In genomic region chr22:26658671-26659478, GRCh38 we compare ENCODE assay signal across 8 cellular contexts. TPM values are rescaled to one million over a fixed set of nuclear protein-coding genes. Genes with fewer than 3 reads are reported as not detected.
DNase-seq lines count a peak whose midpoint lies in the region; ATAC-seq and TF ChIP-seq lines count a peak whose summit lies in the region.

No MANE protein-coding gene starts in this region.

- H4K8ac ChIP-seq in IMR-90 (ENCODE audit: low read depth in 2 of 2, low read length in 2 of 2) = peak overlapping the region; percentile 20 to 52; a peak in 2 of 4 replicates

- H2AFZ ChIP-seq in IMR-90 (replicated peaks; ENCODE audit: low read length, poor library complexity) (peak overlapping the region; percentile 87), PC-9 (peak overlapping the region; percentile 26; the same call in 1 of the 2 replicates), fibroblast of lung (ENCODE audit: low read length) (peak overlapping the region; percentile 26)

- H3K9me1 ChIP-seq in IMR-90 (ENCODE audit: insufficient read depth, low read length) = no peaks in the 10 kb centered on the region

- H3K4ac ChIP-seq in IMR-90 (ENCODE audit: low read depth, low read length) = peak overlapping the region; percentile 34

- H3K79me2 ChIP-seq in PC-9 (ENCODE audit: low read depth) = no peaks in the 10 kb centered on the region
- no peaks in the 10 kb centered on the region for H3K79me2 ChIP-seq in fibroblast of lung (ENCODE audit: control insufficient read depth, insufficient read depth, low read length)

- peak; percentile 47 for DNase-seq in AG04449 (ENCODE audit: low read depth, low spot score)
- peak; percentile 97 for DNase-seq in IMR-90
- peak; percentile 68 to 86 for DNase-seq in PC-9
- peak; percentile 86 to 89 for DNase-seq in activated T-cell treated with anti-CD3 and anti-CD28 coated beads, Interleukin-2, amount 50 U/mL, for 48 hours
- DNase-seq in fibroblast of lung (ENCODE audit: low read depth in 2 of 2) = peak; percentile 87 to 97
- peak; percentile 82 for DNase-seq in occipital lobe (lab: John Stamatoyannopoulos, UW)
- peak; percentile 57 for DNase-seq in thoracic aorta (ENCODE audit: low spot score)

- H3K4me3 ChIP-seq in AG04449 (ENCODE audit: low read depth, low read length) = peak overlapping the region; percentile 41
- peak overlapping the region; percentile 13 for H3K4me3 ChIP-seq in IMR-90 (ENCODE audit: insufficient read depth, low read depth, low read length)
- H3K4me3 ChIP-seq in PC-9 = peak overlapping the region; percentile 36; the same call in 1 of the 2 replicates
- H3K4me3 ChIP-seq in fibroblast of lung (replicated peaks in 1 of 4; ENCODE audit: control extremely low read depth in 1 of 4, insufficient read depth in 1 of 4, low read depth in 3 of 4, low read length in 4 of 4) = peak overlapping the region; percentile 22 to 71 (median 42)
- peak overlapping the region; percentile 69 for H3K4me3 ChIP-seq in thoracic aorta

- peak overlapping the region; percentile 67; the same call in 1 of the 2 replicates for H2AK5ac ChIP-seq in IMR-90 (ENCODE audit: low read depth, low read length)

- in situ Hi-C loops in IMR-90 (cut with MboI; ENCODE audit: low sequenced_read_pairs) = no loop called here

- H3K14ac ChIP-seq in IMR-90 (replicated peaks; ENCODE audit: low read depth, low read length) = no peak overlapping the region

- peak overlapping the region; percentile 33; the same call in 1 of the 2 replicates for H2BK120ac ChIP-seq in IMR-90 (ENCODE audit: low read depth, low read length)

- H3K4me2 ChIP-seq in IMR-90 (ENCODE audit: low read depth, low read length) (peak overlapping the region; percentile 75), PC-9 (peak overlapping the region; percentile 57), fibroblast of lung (ENCODE audit: extremely low read depth, insufficient read depth, low read length) (peak overlapping the region; percentile 87)

- 0 out of 2 replicates have a peak, but pooled peaks cover 4% of the 10 kb centered on the region for H3F3A ChIP-seq in PC-9 (ENCODE audit: insufficient read depth, low read depth)

- H3K27me3 ChIP-seq in IMR-90 (ENCODE audit: control insufficient read depth, insufficient read depth, low read length) (peaks cover 28% of the 10 kb centered on the region), PC-9 (ENCODE audit: insufficient read depth, low read depth) (peaks cover 4% of the 10 kb centered on the region; the same call in 1 of the 2 replicates), fibroblast of lung (ENCODE audit: control insufficient read depth, insufficient read depth, low read length) (peaks cover 22% of the 10 kb centered on the region), thoracic aorta (replicated peaks; ENCODE audit: insufficient read depth) (peaks cover 7% of the 10 kb centered on the region)

- H2BK20ac ChIP-seq in IMR-90 (ENCODE audit: low read depth, low read length) = peak overlapping the region; percentile 61

- peak overlapping the region; percentile 6; the same call in 1 of the 3 replicates for H2BK15ac ChIP-seq in IMR-90 (ENCODE audit: low read depth, low read length)

- H3K9ac ChIP-seq in IMR-90 (ENCODE audit: low read depth, low read length) (no peak overlapping the region), fibroblast of lung (ENCODE audit: insufficient read depth, low read length) (no peak overlapping the region)

- H3K18ac ChIP-seq in IMR-90 (ENCODE audit: low read depth, low read length) = no peak overlapping the region

- 0% methylated on average over 9 of the region's 27 CpGs; no CpG with 5 or more reads in 1 of the 2 experiments for WGBS in IMR-90 (ENCODE audit: extremely low coverage in 2 of 2, insufficient read length in 1 of 2), 2 experiments

- no peak overlapping the region for H4K91ac ChIP-seq in IMR-90 (ENCODE audit: insufficient read depth, low read depth, low read length)

- H3K27ac ChIP-seq in IMR-90 (ENCODE audit: insufficient read depth, low read length) = no peak overlapping the region
- H3K27ac ChIP-seq in PC-9 = peak overlapping the region; percentile 11; the same call in 1 of the 2 replicates
- no peak overlapping the region for H3K27ac ChIP-seq in fibroblast of lung (ENCODE audit: insufficient read depth, low read length)
- no peak overlapping the region for H3K27ac ChIP-seq in thoracic aorta

- no peaks in the 10 kb centered on the region for H3K9me2 ChIP-seq in PC-9 (ENCODE audit: insufficient read depth)

- H3K9me3 ChIP-seq in IMR-90 (ENCODE audit: control insufficient read depth, insufficient read depth, low read length) (no peaks in the 10 kb centered on the region), PC-9 (ENCODE audit: insufficient read depth, low read depth) (no peaks in the 10 kb centered on the region), fibroblast of lung (ENCODE audit: control insufficient read depth, insufficient read depth, low read depth, low read length) (no peaks in the 10 kb centered on the region), thoracic aorta (no peaks in the 10 kb centered on the region)

- TF ChIP-seq CTCF in AG04449 (IDR thresholded peaks at IDR 0.05; ENCODE audit: insufficient read depth, low read length, missing control alignments) = no peak
- no peak for TF ChIP-seq CTCF in IMR-90 (conservative IDR thresholded peaks at IDR 0.05; ENCODE audit: low read depth, low read length)
- TF ChIP-seq CTCF in PC-9 (conservative IDR thresholded peaks at IDR 0.05) = no peak
- TF ChIP-seq CTCF in fibroblast of lung (conservative IDR thresholded peaks at IDR 0.05 in 1 of 2, IDR thresholded peaks at IDR 0.05 in 1 of 2; ENCODE audit: low read depth in 1 of 2, low read length in 2 of 2) = no peak
- TF ChIP-seq CTCF in thoracic aorta (IDR thresholded peaks at IDR 0.05) = no peak

- no peak for TF ChIP-seq RAD21 in IMR-90 (IDR thresholded peaks at IDR 0.05; ENCODE audit: low read length)

- no peak overlapping the region for H2BK5ac ChIP-seq in IMR-90 (ENCODE audit: low read depth, low read length, poor library complexity, severe bottlenecking)

- CTCF ChIA-PET in AG04449 (lab: Yijun Ruan, JAX) (interaction anchor here (1.1 kb wide), 1 partner anchor 20 kb away, joined by 3 read pairs; no protein-coding TSS in a partner anchor), IMR-90 (lab: Yijun Ruan, JAX) (no interaction called here), PC-9 (lab: Charles Lee) (no interaction called here)

- H3K4me1 ChIP-seq in IMR-90 (ENCODE audit: control insufficient read depth, insufficient read depth, low read length) (peaks cover 5% of the 10 kb centered on the region; the same call in 1 of the 2 replicates), PC-9 (replicated peaks; ENCODE audit: insufficient read depth) (peaks cover 10% of the 10 kb centered on the region), fibroblast of lung (ENCODE audit: control insufficient read depth, extremely low read depth, insufficient read depth, low read length) (peaks cover 12% of the 10 kb centered on the region), thoracic aorta (ENCODE audit: control insufficient read depth in 1 of 2, low read depth in 2 of 2) (peaks cover 22 to 24% of the 10 kb centered on the region in 2 donors)

- no peaks in the 10 kb centered on the region for H3K79me1 ChIP-seq in IMR-90 (ENCODE audit: low read depth in 1 of 2, low read length in 2 of 2)

- H4K20me1 ChIP-seq in IMR-90 (ENCODE audit: insufficient read depth, low read length) = no peaks in the 10 kb centered on the region
- no peaks in the 10 kb centered on the region for H4K20me1 ChIP-seq in PC-9 (ENCODE audit: insufficient read depth)
- no peaks in the 10 kb centered on the region for H4K20me1 ChIP-seq in fibroblast of lung (ENCODE audit: control insufficient read depth, extremely low read depth, insufficient read depth, low read length)

- H3K36me3 ChIP-seq in IMR-90 (ENCODE audit: control insufficient read depth, insufficient read depth, low read length) = no peaks in the 10 kb centered on the region
- no peaks in the 10 kb centered on the region for H3K36me3 ChIP-seq in PC-9 (ENCODE audit: low read depth)
- H3K36me3 ChIP-seq in fibroblast of lung (ENCODE audit: control insufficient read depth, insufficient read depth, low read length) = no peaks in the 10 kb centered on the region
- no peaks in the 10 kb centered on the region for H3K36me3 ChIP-seq in thoracic aorta

- no peak overlapping the region; the same call in 1 of the 2 replicates for H3K23ac ChIP-seq in IMR-90 (ENCODE audit: low read depth, low read length)

- TF ChIP-seq POLR2A in IMR-90 (IDR thresholded peaks at IDR 0.05; ENCODE audit: low read depth, low read length) = no peak

- POLR2A ChIA-PET in AG04449 (lab: Yijun Ruan, JAX) = no interaction called here
- POLR2A ChIA-PET in IMR-90 (lab: Charles Lee; ENCODE audit: unreplicated experiment) = no interaction called here
- POLR2A ChIA-PET in PC-9 (lab: Charles Lee; ENCODE audit: unreplicated experiment) = interaction anchor here (0.6 kb wide), 1 partner anchor 1864 kb away, joined by 4 read pairs; no protein-coding TSS in a partner anchor

- H2AK9ac ChIP-seq in IMR-90 (replicated peaks; ENCODE audit: low read depth, low read length, poor library complexity) = peak overlapping the region; percentile 82

- intact Hi-C loops in IMR-90 (cut with micrococcal nuclease) (loop anchor here (2.0 kb wide), 1 partner anchor 146 kb away; the partner anchor contains the start of gene TFIP11), PC-9 (cut with micrococcal nuclease; ENCODE audit: unreplicated experiment) (no loop called here)

- H4K5ac ChIP-seq in IMR-90 (ENCODE audit: low read depth, low read length) = 0 out of 2 replicates have a peak overlapping the region, but pooled peaks have one; percentile 28

- H3K56ac ChIP-seq in IMR-90 (ENCODE audit: extremely low read depth, insufficient read depth, low read length) = no peak overlapping the region

- dilution Hi-C loops in IMR-90 (cut with HindIII; ENCODE audit: low sequenced_read_pairs, unreplicated experiment) = no loop called here

- BruUV-seq in IMR-90 (replicated peaks; lab: Mats Ljungman, UMichigan) (no TSS peak), PC-9 (replicated peaks; lab: Mats Ljungman, UMichigan) (no TSS peak)

- ATAC-seq in GM18907 (IDR thresholded peaks at IDR 0.05; ENCODE audit: unreplicated experiment) (peak; percentile 64), IMR-90 (ENCODE audit: low read depth) (peak; percentile 86), thoracic aorta (ENCODE audit: insufficient number of reproducible peaks, low FRiP score, low read depth) (no peak)

RNA-seq across cellular contexts. Expression of gene MIAT, which starts 1.5 kb away (rescaled TPM):
- total RNA-seq in IMR-90 (2012; rRNA removed) (0.54 and 1.1 TPM in 2 replicates), PC-9 (2021) (0.45 and 0.48 TPM in 2 replicates), fibroblast of lung (2.1 and 10.2 TPM in 2 replicates), occipital lobe (221 TPM), thoracic aorta (1 to 10 TPM in 1 of 2 donors, under 1 TPM in 1; 0.81 to 3.6 TPM)
- polyA plus RNA-seq in IMR-90 (2012; rRNA removed) (0.29 and 0.65 TPM in 2 replicates), fibroblast of lung (1.6 and 1.9 TPM in 2 replicates)
- polyA plus RNA-seq in IMR-90 (2012; cell fraction: cytosol; rRNA removed) = 0.03 and 0.09 TPM in 2 replicates
- 2.9 and 11.6 TPM in 2 replicates for polyA plus RNA-seq in IMR-90 (2012; cell fraction: nucleus; rRNA removed; ENCODE audit: low replicate concordance)
- 1.4 and 1.9 TPM in 2 replicates for polyA plus RNA-seq in fibroblast of lung (2012)
- polyA minus RNA-seq in fibroblast of lung (ENCODE audit: low replicate concordance) = 0.43 and 0.63 TPM in 2 replicates

RNA-seq across cellular contexts. Expression of gene CRYBA4, which starts 37.1 kb away (rescaled TPM):
- total RNA-seq in IMR-90 (2012; rRNA removed) = not detected in 2 replicates
- not detected in 2 replicates for polyA plus RNA-seq in IMR-90 (2012; rRNA removed)
- polyA plus RNA-seq in IMR-90 (2012; cell fraction: cytosol; rRNA removed) = not detected in 2 replicates
- polyA plus RNA-seq in IMR-90 (2012; cell fraction: nucleus; rRNA removed; ENCODE audit: low replicate concordance) = not detected in 2 replicates
- total RNA-seq in PC-9 (2021) = not detected in 2 replicates
- not detected in 2 replicates for total RNA-seq in fibroblast of lung
- not detected in 2 replicates for polyA plus RNA-seq in fibroblast of lung
- polyA plus RNA-seq in fibroblast of lung (2012) = not detected in 2 replicates
- polyA minus RNA-seq in fibroblast of lung (ENCODE audit: low replicate concordance) = not detected in 2 replicates
- total RNA-seq in occipital lobe = not detected
- not detected for total RNA-seq in thoracic aorta

RNA-seq across cellular contexts. Expression of gene CRYBB1, which starts 41.0 kb away (rescaled TPM):
- total RNA-seq in IMR-90 (2012; rRNA removed) (not detected in 2 replicates), PC-9 (2021) (not detected in 2 replicates), fibroblast of lung (not detected in 2 replicates), occipital lobe (0.62 TPM), thoracic aorta (1 to 10 TPM in 1 of 2 donors, under 1 TPM in 1; 0.71 to 2.6 TPM)
- polyA plus RNA-seq in IMR-90 (2012; rRNA removed) (not detected in 2 replicates), fibroblast of lung (not detected in 2 replicates)
- polyA plus RNA-seq in IMR-90 (2012; cell fraction: cytosol; rRNA removed) = not detected in 2 replicates
- polyA plus RNA-seq in IMR-90 (2012; cell fraction: nucleus; rRNA removed; ENCODE audit: low replicate concordance) = not detected in 2 replicates
- polyA plus RNA-seq in fibroblast of lung (2012) = not detected in 2 replicates
- not detected in 2 replicates for polyA minus RNA-seq in fibroblast of lung (ENCODE audit: low replicate concordance)

Comparison
In these comparisons a context has a peak if more than half of its experiments do, and no peak if none do; other contexts are left out.
1. DNase-seq: peak in every context shown above with its lines; median percentile 97 in IMR-90; 92 in fibroblast of lung; 88 in activated T-cell treated with anti-CD3 and anti-CD28 coated beads, Interleukin-2, amount 50 U/mL, for 48 hours; 82 in occipital lobe; 77 in PC-9; 57 in thoracic aorta; 47 in AG04449.
2. H3K4me3 ChIP-seq: peak in every context shown above with its lines; median percentile 69 in thoracic aorta; 42 in fibroblast of lung; 41 in AG04449; 36 in PC-9; 13 in IMR-90.
3. H2AFZ ChIP-seq: peak in every context shown above with its lines; median percentile 87 in IMR-90; 26 in PC-9; 26 in fibroblast of lung.
4. RNA of gene MIAT, which starts 1.5 kb away (total RNA-seq): 221 TPM in occipital lobe (single experiment); 2.1 to 10.2 TPM in fibroblast of lung, 0.81 to 3.6 TPM in thoracic aorta, 0.54 to 1.1 TPM in IMR-90 and 0.45 to 0.48 TPM in PC-9; every median in the first group is over 10 times any median in the second.
5. Peak in every context shown above with its lines, with median percentiles within 50 percentile points of each other: H3K4me2 ChIP-seq.